10 cellular contexts compared by ENCODE assay signal in genomic region chr11:128297111-128297651, GRCh38.
A peak's percentile ranks its signal among the peaks of the same experiment; 100 is the strongest.
DNase-seq lines count a peak whose midpoint lies in the region; ATAC-seq and TF ChIP-seq lines count a peak whose summit lies in the region.
"Had no signal": no experiment of that assay in that cellular context is flagged by ENCODE, and none has a peak within 500 bp of the region (broad histone marks: within the 10 kb centered on the region; RNA-seq: fewer than 3 reads in every experiment).

No MANE protein-coding gene starts in this region.

- H3K27ac Mint-ChIP-seq in activated CD8-positive, alpha-beta T cell treated with anti-CD3 and anti-CD28 coated beads, Interleukin-2, amount 10 ng/mL, durations not matched to agents 7 days and 5 days = peak overlapping the region; percentile 86
- peak overlapping the region; percentile 89 for H3K27ac Mint-ChIP-seq in nephron progenitor cell

- H3K36me3 ChIP-seq in esophagus squamous epithelium = no peaks in the 10 kb centered on the region
- H3K36me3 ChIP-seq in aorta (ENCODE audit: control insufficient read depth in 1 of 2, insufficient read depth in 2 of 2, low read length in 1 of 2) = no peaks in the 10 kb centered on the region

- H3K36me3 Mint-ChIP-seq in activated CD8-positive, alpha-beta T cell treated with anti-CD3 and anti-CD28 coated beads, Interleukin-2, amount 10 ng/mL, durations not matched to agents 7 days and 5 days (ENCODE audit: low read depth) = peaks cover 55% of the 10 kb centered on the region
- peaks cover 6% of the 10 kb centered on the region for H3K36me3 Mint-ChIP-seq in nephron progenitor cell (ENCODE audit: low read depth)

- H3K4me1 ChIP-seq in esophagus squamous epithelium = peaks cover 0 to 41% (median 11%) of the 10 kb centered on the region in 3 donors
- peaks cover 6 to 10% of the 10 kb centered on the region in 2 donors for H3K4me1 ChIP-seq in aorta (ENCODE audit: control insufficient read depth in 1 of 2, insufficient read depth in 2 of 2, low read length in 2 of 2)

- POLR2A ChIA-PET in activated CD8-positive, alpha-beta T cell treated with anti-CD3 and anti-CD28 coated beads, Interleukin-2, amount 10 ng/mL, durations not matched to agents 7 days and 5 days (lab: Charles Lee) = interaction anchor here (0.6 to 8.5 kb wide), 8 partner anchors 27 to 580 kb away, joined by 3 to 184 read pairs (median 4); no protein-coding TSS in a partner anchor

- DNase-seq in NCI-H82 (lab: John Stamatoyannopoulos, UW) = peak; percentile 3
- no peak for DNase-seq in NCI-H82 treated with DMSO at 0.1 percent for 48 hours (lab: John Stamatoyannopoulos, UW; ENCODE audit: unreplicated experiment)
- DNase-seq in NCI-H1105 treated with DMSO at 0.1 percent for 48 hours (lab: John Stamatoyannopoulos, UW) = peak; percentile 77
- DNase-seq in activated CD8-positive, alpha-beta T cell treated with anti-CD3 and anti-CD28 coated beads, Interleukin-2, amount 10 ng/mL, durations not matched to agents 7 days and 5 days = no peak
- DNase-seq in nephron progenitor cell = no peak
- no peak for DNase-seq in esophagus squamous epithelium (lab: John Stamatoyannopoulos, UW)
- no peak for DNase-seq in omental fat pad (ENCODE audit: low spot score)
- DNase-seq in aorta = no peak
- DNase-seq: effector CD8-positive, alpha-beta T cell; OCI-M1 had no signal

- intact Hi-C loops in esophagus squamous epithelium (cut with DNase I) = loop anchor here (10.0 kb wide), 2 partner anchors 122 to 528 kb away; no protein-coding TSS in a partner anchor
- intact Hi-C loops in aorta (cut with DNase I) = loop anchor here (5.0 to 10.0 kb wide), 5 partner anchors 122 to 272 kb away; no protein-coding TSS in a partner anchor

- TF ChIP-seq POLR2A in esophagus squamous epithelium (IDR thresholded peaks at IDR 0.05) = no peak

- H3K9me3 Mint-ChIP-seq in activated CD8-positive, alpha-beta T cell treated with anti-CD3 and anti-CD28 coated beads, Interleukin-2, amount 10 ng/mL, durations not matched to agents 7 days and 5 days (ENCODE audit: insufficient read depth) = peaks cover 17% of the 10 kb centered on the region
- H3K9me3 Mint-ChIP-seq in nephron progenitor cell = peaks cover 15% of the 10 kb centered on the region

- H3K4me3 ChIP-seq in esophagus squamous epithelium (no peak overlapping the region), aorta (ENCODE audit: low read length in 2 of 2) (no peak overlapping the region)

- H3K27me3 ChIP-seq in esophagus squamous epithelium (no peaks in the 10 kb centered on the region), aorta (ENCODE audit: control insufficient read depth in 1 of 2, insufficient read depth in 2 of 2, low read length in 1 of 2) (no peaks in the 10 kb centered on the region)

- peaks cover 88% of the 10 kb centered on the region for H3K4me1 Mint-ChIP-seq in activated CD8-positive, alpha-beta T cell treated with anti-CD3 and anti-CD28 coated beads, Interleukin-2, amount 10 ng/mL, durations not matched to agents 7 days and 5 days (ENCODE audit: low read depth)
- H3K4me1 Mint-ChIP-seq in nephron progenitor cell = peaks cover 97% of the 10 kb centered on the region

- ATAC-seq in activated CD8-positive, alpha-beta T cell treated with anti-CD3 and anti-CD28 coated beads, Interleukin-2, amount 10 ng/mL, durations not matched to agents 7 days and 5 days = peak; percentile 22
- no peak for ATAC-seq in omental fat pad (ENCODE audit: low FRiP score)
- ATAC-seq in aorta (ENCODE audit: low FRiP score) = no peak

- 43 to 56% methylated on average over 4 of the region's 4 CpGs for WGBS in esophagus squamous epithelium, 2 donors
- WGBS in aorta, 2 donors = 49 to 58% methylated on average over 4 of the region's 4 CpGs

- TF ChIP-seq CTCF in nephron progenitor cell (IDR thresholded peaks at IDR 0.05) (no peak), esophagus squamous epithelium (IDR thresholded peaks at IDR 0.05) (no peak), omental fat pad (IDR thresholded peaks at IDR 0.05) (no peak)

- H3K27me3 Mint-ChIP-seq in activated CD8-positive, alpha-beta T cell treated with anti-CD3 and anti-CD28 coated beads, Interleukin-2, amount 10 ng/mL, durations not matched to agents 7 days and 5 days (ENCODE audit: low read depth) = no peaks in the 10 kb centered on the region
- no peaks in the 10 kb centered on the region for H3K27me3 Mint-ChIP-seq in nephron progenitor cell (ENCODE audit: low read depth, poor library complexity)

- H3K4me3 Mint-ChIP-seq in activated CD8-positive, alpha-beta T cell treated with anti-CD3 and anti-CD28 coated beads, Interleukin-2, amount 10 ng/mL, durations not matched to agents 7 days and 5 days = no peak overlapping the region
- H3K4me3 Mint-ChIP-seq in nephron progenitor cell = no peak overlapping the region

- H3K9me3 ChIP-seq in esophagus squamous epithelium (no peaks in the 10 kb centered on the region), aorta (ENCODE audit: control insufficient read depth, low read length) (no peaks in the 10 kb centered on the region)

- CTCF ChIA-PET in activated CD8-positive, alpha-beta T cell treated with anti-CD3 and anti-CD28 coated beads, Interleukin-2, amount 10 ng/mL, durations not matched to agents 7 days and 5 days (lab: Charles Lee) = interaction anchor here (0.6 to 1.8 kb wide), 8 partner anchors 20 to 433 kb away, joined by 3 to 9 read pairs (median 3); no protein-coding TSS in a partner anchor

- H3K27ac ChIP-seq in esophagus squamous epithelium (peak overlapping the region in 1 of 4 donors; percentile 7), aorta (ENCODE audit: low read depth in 1 of 2, low read length in 2 of 2) (no peak overlapping the region)

Comparison
In these comparisons a context has a peak if more than half of its experiments do, and no peak if none do; other contexts are left out.
1. DNase-seq: peak in NCI-H82 (single experiment) and NCI-H1105 treated with DMSO at 0.1 percent for 48 hours (single experiment); none in NCI-H82 treated with DMSO at 0.1 percent for 48 hours (single experiment), activated CD8-positive, alpha-beta T cell treated with anti-CD3 and anti-CD28 coated beads, Interleukin-2, amount 10 ng/mL, durations not matched to agents 7 days and 5 days (single experiment), nephron progenitor cell (single experiment), esophagus squamous epithelium (single experiment), omental fat pad (single experiment) and aorta (0 of 2).